16 cellular contexts compared by ENCODE assay signal in the genomic region with DNA sequence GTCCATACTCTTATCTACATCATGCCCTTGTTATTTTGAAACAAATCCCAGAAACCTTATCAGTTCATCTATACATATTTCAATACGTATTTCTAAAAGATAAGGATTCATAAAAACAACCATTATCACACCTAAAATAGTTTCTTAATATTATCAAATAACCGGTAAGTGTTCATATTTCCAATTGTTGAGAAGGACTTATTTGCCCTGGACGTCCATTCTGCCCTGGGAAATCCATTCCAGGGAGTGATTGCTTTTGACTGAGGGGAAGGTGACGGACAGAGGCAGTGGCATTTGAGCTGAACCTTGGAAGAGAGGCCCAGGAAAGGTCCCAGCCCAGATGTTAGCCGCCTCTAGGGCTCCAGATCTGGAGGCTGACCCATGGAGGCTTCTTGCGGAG.
"Had no signal": no experiment of that assay in that cellular context is flagged by ENCODE, and none has a peak within 500 bp of the region (broad histone marks: within the 10 kb centered on the region; RNA-seq: fewer than 3 reads in every experiment).

No MANE protein-coding gene starts in this region.

- ATAC-seq: activated naive CD8-positive, alpha-beta T cell treated with anti-CD3 and anti-CD28 coated beads, Interleukin-2, amount 50 U/mL, for 24 hours; activated T-helper 17 cell treated with anti-CD3 and anti-CD28 coated beads, Interleukin-2, amount 50 U/mL, for 72 hours; stimulated activated naive B cell treated with anti-CD40 and anti-IgM and Interleukin-4, amounts not matched to agents 10 μg/mL and 1 μg/mL and 100 μg/mL, for 72 hours had no signal

- H3K4me1 ChIP-seq: neural progenitor cell had no signal

- DNase-seq: activated CD4-positive, alpha-beta T cell treated with anti-CD3 and anti-CD28 coated beads, Interleukin-2, amount 50 U/mL, for 48 hours; activated naive CD4-positive, alpha-beta T cell treated with anti-CD3 and anti-CD28 coated beads for 36 hours; activated naive CD8-positive, alpha-beta T cell treated with anti-CD3 and anti-CD28 coated beads, Interleukin-2, amount 50 U/mL, for 24 hours; aorta; stimulated activated CD4-positive, alpha-beta T cell treated with anti-CD3 and anti-CD28 coated beads, Interleukin-15, amount 100 ng/mL, for 24 hours; stimulated activated CD4-positive, alpha-beta T cell treated with anti-CD3 and anti-CD28 coated beads, Interleukin-4, amount 100 ng/mL, for 1 hour; stimulated activated naive B cell treated with anti-CD40 and anti-IgM and Interleukin-4, amounts not matched to agents 10 μg/mL and 1 μg/mL and 100 μg/mL, for 72 hours; substantia nigra; WERI-Rb-1 had no signal

- H3K27me3 ChIP-seq: esophagus muscularis mucosa had no signal

- H3K36me3 Mint-ChIP-seq: mesothelial cell of epicardium; neural progenitor cell; stimulated activated naive B cell treated with anti-CD40 and anti-IgM and Interleukin-4, amounts not matched to agents 10 μg/mL and 1 μg/mL and 100 μg/mL, for 72 hours had no signal

- H3K79me2 ChIP-seq: parathyroid adenoma had no signal

- H3K27ac ChIP-seq: neural progenitor cell, parathyroid adenoma, tibial nerve, WERI-Rb-1 had no signal

- H3K4me3 Mint-ChIP-seq: activated naive CD4-positive, alpha-beta T cell treated with anti-CD3 and anti-CD28 coated beads for 36 hours; activated naive CD8-positive, alpha-beta T cell treated with anti-CD3 and anti-CD28 coated beads, Interleukin-2, amount 50 U/mL, for 24 hours; activated T-helper 17 cell treated with anti-CD3 and anti-CD28 coated beads, Interleukin-2, amount 50 U/mL, for 72 hours; mesothelial cell of epicardium; neural progenitor cell; stimulated activated naive B cell treated with anti-CD40 and anti-IgM and Interleukin-4, amounts not matched to agents 10 μg/mL and 1 μg/mL and 100 μg/mL, for 72 hours had no signal

- H3K4me3 ChIP-seq: neural progenitor cell had no signal

- H3K36me3 ChIP-seq: esophagus muscularis mucosa, neural progenitor cell, tibial nerve, WERI-Rb-1 had no signal

- H2AFZ ChIP-seq: neural progenitor cell, parathyroid adenoma had no signal

- H3K9me3 ChIP-seq: esophagus muscularis mucosa, tibial nerve had no signal

- H3K9me3 Mint-ChIP-seq: activated naive CD4-positive, alpha-beta T cell treated with anti-CD3 and anti-CD28 coated beads for 36 hours; activated naive CD8-positive, alpha-beta T cell treated with anti-CD3 and anti-CD28 coated beads, Interleukin-2, amount 50 U/mL, for 24 hours; activated T-helper 17 cell treated with anti-CD3 and anti-CD28 coated beads, Interleukin-2, amount 50 U/mL, for 72 hours; stimulated activated naive B cell treated with anti-CD40 and anti-IgM and Interleukin-4, amounts not matched to agents 10 μg/mL and 1 μg/mL and 100 μg/mL, for 72 hours; T-helper 1 cell treated with Interleukin-12 subunit alpha and Interleukin-12 subunit beta and Interleukin-4 antibody, amounts not matched to agents 30 μg/mL and 1 μg/mL, for 36 hours had no signal

- H3K4me2 ChIP-seq: neural progenitor cell had no signal

- H3K27ac Mint-ChIP-seq: activated naive CD4-positive, alpha-beta T cell treated with anti-CD3 and anti-CD28 coated beads for 36 hours; activated naive CD8-positive, alpha-beta T cell treated with anti-CD3 and anti-CD28 coated beads, Interleukin-2, amount 50 U/mL, for 24 hours; activated T-helper 17 cell treated with anti-CD3 and anti-CD28 coated beads, Interleukin-2, amount 50 U/mL, for 72 hours; mesothelial cell of epicardium; neural progenitor cell; stimulated activated naive B cell treated with anti-CD40 and anti-IgM and Interleukin-4, amounts not matched to agents 10 μg/mL and 1 μg/mL and 100 μg/mL, for 72 hours; T-helper 1 cell treated with Interleukin-12 subunit alpha and Interleukin-12 subunit beta and Interleukin-4 antibody, amounts not matched to agents 30 μg/mL and 1 μg/mL, for 36 hours had no signal
